Comparison of ENCODE assay signal across 15 cellular contexts in the genomic region with DNA sequence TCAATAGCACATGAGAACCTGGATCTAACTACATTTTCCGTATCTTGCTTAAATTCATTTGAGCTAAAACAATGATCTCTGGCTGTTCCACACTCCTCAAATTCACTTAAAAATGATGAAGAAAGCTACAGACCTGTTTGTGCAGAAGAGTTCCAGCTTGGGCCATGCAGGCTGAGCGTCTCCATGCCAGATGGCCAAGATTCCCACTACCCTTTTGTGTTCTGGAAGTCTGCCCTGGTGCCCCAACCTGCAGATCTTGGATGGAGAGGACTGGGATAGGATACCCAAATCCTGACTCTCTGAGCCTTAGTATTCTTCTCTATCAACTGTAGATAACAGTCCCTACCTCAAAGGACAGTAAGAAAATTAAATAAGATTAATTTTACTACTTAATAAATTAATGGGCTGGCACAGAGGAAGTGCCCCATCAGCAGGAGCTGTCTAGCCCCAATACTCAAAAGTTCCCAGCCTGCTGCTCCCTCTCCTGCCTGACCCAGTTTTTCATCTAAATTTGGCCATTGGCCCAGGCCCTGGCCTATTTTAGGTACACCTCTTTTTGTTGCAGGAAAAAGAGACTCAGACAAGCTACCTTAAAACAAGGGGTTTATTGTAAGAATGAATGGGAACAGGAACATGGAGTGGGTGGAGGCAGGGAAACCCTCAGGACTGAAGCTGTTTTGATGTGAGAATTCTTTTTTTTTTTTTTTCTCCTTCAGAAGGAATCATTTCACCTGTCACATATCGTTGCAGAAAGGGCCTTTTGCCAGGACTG.
DNase-seq lines count a peak whose midpoint lies in the region; ATAC-seq and TF ChIP-seq lines count a peak whose summit lies in the region.
"Had no signal": no experiment of that assay in that cellular context is flagged by ENCODE, and none has a peak within 500 bp of the region (broad histone marks: within the 10 kb centered on the region; RNA-seq: fewer than 3 reads in every experiment).

No MANE protein-coding gene starts in this region.

- no peak overlapping the region for H3K4me3 ChIP-seq in BE2C (ENCODE audit: low read depth, low read length)
- H3K4me3 ChIP-seq: spleen, thoracic aorta had no signal

- H3K4me1 Mint-ChIP-seq in neural crest cell: no peaks in the 10 kb centered on the region

- no peak for TF ChIP-seq CTCF in neural crest cell (conservative IDR thresholded peaks at IDR 0.05)
- no peak for TF ChIP-seq CTCF in BE2C (IDR thresholded peaks at IDR 0.05; ENCODE audit: low read depth, low read length)

- no peaks in the 10 kb centered on the region for H3K27me3 Mint-ChIP-seq in neural crest cell (ENCODE audit: low read depth)
- H3K27me3 Mint-ChIP-seq: CD4-positive, CD25-positive, alpha-beta regulatory T cell had no signal

- peak; percentile 25 for DNase-seq in DMS153 treated with DMSO at 0.1 percent for 48 hours (lab: John Stamatoyannopoulos, UW; ENCODE audit: unreplicated experiment)
- DNase-seq in NCI-H1105 treated with DMSO at 0.1 percent for 48 hours (lab: John Stamatoyannopoulos, UW): peak; percentile 85
- peak in 26 of 61 donors; percentile 4 to 91 (median 32) for DNase-seq in caudate nucleus (lab: John Stamatoyannopoulos, UW)
- DNase-seq in neural crest cell (ENCODE audit: low read depth, low spot score): no peak
- no peak for DNase-seq in NCI-H524 (lab: John Stamatoyannopoulos, UW)
- no peak for DNase-seq in BE2C
- no peak for DNase-seq in kidney glomerular epithelial cell (lab: John Stamatoyannopoulos, UW)
- DNase-seq: CD4-positive, CD25-positive, alpha-beta regulatory T cell; effector CD8-positive, alpha-beta T cell; Kasumi-1; nephron progenitor cell; OCI-M1; spleen had no signal

- H3K27ac Mint-ChIP-seq in neural crest cell (ENCODE audit: unreplicated experiment): peak overlapping the region; percentile 24
- H3K27ac Mint-ChIP-seq: nephron progenitor cell had no signal

- no peaks in the 10 kb centered on the region; the same call in 1 of the 2 replicates for H3K9me3 ChIP-seq in BE2C
- H3K9me3 ChIP-seq: thoracic aorta had no signal

- no peak for ATAC-seq in esophagus mucosa

- H3K4me3 Mint-ChIP-seq in neural crest cell: no peak overlapping the region
- H3K4me3 Mint-ChIP-seq: CD4-positive, CD25-positive, alpha-beta regulatory T cell; nephron progenitor cell had no signal

- peaks cover 40% of the 10 kb centered on the region for H3K36me3 ChIP-seq in BE2C
- H3K36me3 ChIP-seq: thoracic aorta had no signal

- H3K9me3 Mint-ChIP-seq in neural crest cell: peaks cover 3% of the 10 kb centered on the region

- peak overlapping the region; percentile 78 for H3K27ac ChIP-seq in caudate nucleus (ENCODE audit: low read depth, low read length)
- H3K27ac ChIP-seq: spleen, thoracic aorta had no signal

- H3K27me3 ChIP-seq in BE2C: no peaks in the 10 kb centered on the region
- H3K27me3 ChIP-seq: spleen had no signal

- peaks cover 41% of the 10 kb centered on the region for H3K36me3 Mint-ChIP-seq in neural crest cell (ENCODE audit: low read depth)

- H3K4me1 ChIP-seq in BE2C: peaks cover 19% of the 10 kb centered on the region

Comparison
In these comparisons a context has a peak if more than half of its experiments do, and no peak if none do; other contexts are left out.
1. DNase-seq: peak in DMS153 treated with DMSO at 0.1 percent for 48 hours (single experiment) and NCI-H1105 treated with DMSO at 0.1 percent for 48 hours (single experiment); none in neural crest cell (single experiment), NCI-H524 (0 of 2), BE2C (single experiment) and kidney glomerular epithelial cell (single experiment).